Comparison of ENCODE assay signal across 4 cellular contexts in genomic region chr17:8398980-8399379, GRCh38.
TF ChIP-seq lines count a peak whose summit lies in the region.

No MANE protein-coding gene starts in this region.

TF ChIP-seq in SK-N-SH, 30 proteins besides CTCF, POLR2A, EP300 and RAD21:
- no peak for TF ChIP-seq TCF12 (IDR thresholded peaks at IDR 0.05)
- no peak for TF ChIP-seq FOXM1 (IDR thresholded peaks at IDR 0.05; ENCODE audit: low read depth)
- TF ChIP-seq GABPA (IDR thresholded peaks at IDR 0.05; ENCODE audit: low read depth), result no peak
- no peak for TF ChIP-seq FOXJ3 (CRISPR knock-in tag; IDR thresholded peaks at IDR 0.05)
- TF ChIP-seq EZH2phosphoT487 (IDR thresholded peaks at IDR 0.05; ENCODE audit: borderline replicate concordance, low read depth), result no peak
- TF ChIP-seq GATA2 (CRISPR knock-in tag; IDR thresholded peaks at IDR 0.05), result no peak
- 0 out of 2 replicates have a peak, but pooled peaks have one; percentile 22 for TF ChIP-seq REST (IDR thresholded peaks at IDR 0.05; ENCODE audit: low read depth, low read length)

TF ChIP-seq in SK-N-SH treated with all-trans-retinoic acid at 6 μM for 48 hours, 23 proteins besides CTCF, POLR2A, EP300 and RAD21:
- TF ChIP-seq CSDC2 (CRISPR knock-in tag; IDR thresholded peaks at IDR 0.05) (no peak), RARB (CRISPR knock-in tag; IDR thresholded peaks at IDR 0.05) (no peak), OSR1 (CRISPR knock-in tag; IDR thresholded peaks at IDR 0.05) (no peak), TOX (CRISPR knock-in tag; IDR thresholded peaks at IDR 0.05; ENCODE audit: borderline replicate concordance) (no peak), ZC3H10 (CRISPR knock-in tag; IDR thresholded peaks at IDR 0.05) (no peak), ISL1 (CRISPR knock-in tag; IDR thresholded peaks at IDR 0.05) (no peak), PPARA (CRISPR knock-in tag; IDR thresholded peaks at IDR 0.05; ENCODE audit: borderline replicate concordance) (no peak), ZNF8 (CRISPR knock-in tag; IDR thresholded peaks at IDR 0.05) (no peak)

TF ChIP-seq in GM23338, 12 proteins besides CTCF, POLR2A, EP300 and RAD21:
- TF ChIP-seq POLR2AphosphoS5 (IDR thresholded peaks at IDR 0.05; ENCODE audit: low read depth), result no peak
- TF ChIP-seq CREB1 (CRISPR knock-in tag; IDR thresholded peaks at IDR 0.05; ENCODE audit: low read depth), result no peak
- peak; percentile 32 for TF ChIP-seq REST (IDR thresholded peaks at IDR 0.05; ENCODE audit: unreplicated experiment)

TF ChIP-seq in K562, 482 proteins besides CTCF, POLR2A, EP300 and RAD21:
- TF ChIP-seq RNF219 (CRISPR knock-in tag; IDR thresholded peaks at IDR 0.05), result no peak
- no peak for TF ChIP-seq TEAD1 (CRISPR knock-in tag; IDR thresholded peaks at IDR 0.05)
- TF ChIP-seq ZEB2 (IDR thresholded peaks at IDR 0.05), result no peak
- TF ChIP-seq CBX5 (IDR thresholded peaks at IDR 0.05; ENCODE audit: borderline replicate concordance, low read depth), result no peak
- no peak for TF ChIP-seq MCM7 (IDR thresholded peaks at IDR 0.05)
- no peak for TF ChIP-seq ZNF511 (CRISPR knock-in tag; IDR thresholded peaks at IDR 0.05)
- TF ChIP-seq NUFIP1 (IDR thresholded peaks at IDR 0.05; ENCODE audit: partially characterized antibody), result no peak
- no peak for TF ChIP-seq SRSF3 (IDR thresholded peaks at IDR 0.05; ENCODE audit: insufficient read depth, low read length)
- TF ChIP-seq CHD4 (IDR thresholded peaks at IDR 0.05; ENCODE audit: insufficient read depth, insufficient replicate concordance, low read depth, low read length, poor library complexity, severe bottlenecking), result no peak
TF ChIP-seq in K562: peak in this region for 0.
